ENCODE assay signal across 8 cellular contexts in genomic region chr1:23559985-23560755, GRCh38. TPM values are rescaled to one million over a fixed set of nuclear protein-coding genes. Genes with fewer than 3 reads are reported as not detected.
A peak's percentile ranks its signal among the peaks of the same experiment; 100 is the strongest.
DNase-seq lines count a peak whose midpoint lies in the region; ATAC-seq, FAIRE-seq and TF ChIP-seq lines count a peak whose summit lies in the region.

No MANE protein-coding gene starts in this region.

- peak overlapping the region; percentile 97 for H3K9ac ChIP-seq in BLaER1
- peak overlapping the region; percentile 88 for H3K9ac ChIP-seq in HUES64 (ENCODE audit: low read depth, low read length)

- in situ Hi-C loops in brain microvascular endothelial cell (cut with HindIII; ENCODE audit: low pct_ligation_motif_present, low sequenced_read_pairs), result no loop called here

- peaks cover 26% of the 10 kb centered on the region for H3K36me3 ChIP-seq in BLaER1
- H3K36me3 ChIP-seq in HUES64 (ENCODE audit: insufficient read depth, low read length), result peaks cover 14% of the 10 kb centered on the region
- H3K36me3 ChIP-seq in brain microvascular endothelial cell (replicated peaks), result peaks cover 19% of the 10 kb centered on the region

- no peaks in the 10 kb centered on the region for H3K27me3 ChIP-seq in BLaER1
- no peaks in the 10 kb centered on the region; the same call in 1 of the 2 replicates for H3K27me3 ChIP-seq in HUES64 (ENCODE audit: insufficient read depth, low read length)
- H3K27me3 ChIP-seq in brain microvascular endothelial cell (replicated peaks), result no peaks in the 10 kb centered on the region
- H3K27me3 ChIP-seq in mononuclear cell (ENCODE audit: insufficient read depth, low read length), result peaks cover 66% of the 10 kb centered on the region

- DNase-seq in brain microvascular endothelial cell, result no peak
- no peak for DNase-seq in AG20443 (ENCODE audit: low spot score)
- no peak for DNase-seq in foreskin melanocyte
- DNase-seq in RCC 7860 (ENCODE audit: low spot score), result no peak

- peak overlapping the region; percentile 96 for H3K4me2 ChIP-seq in BLaER1

- H3K4me3 ChIP-seq in BLaER1 (peak overlapping the region; percentile 95), HUES64 (ENCODE audit: low read length) (peak overlapping the region; percentile 82), brain microvascular endothelial cell (ENCODE audit: low read depth, low read length) (peak overlapping the region; percentile 97), mononuclear cell (ENCODE audit: low read length) (peak overlapping the region; percentile 72)

- peaks cover 29% of the 10 kb centered on the region for H4K20me1 ChIP-seq in BLaER1

- ATAC-seq in GM18873 (IDR thresholded peaks at IDR 0.05; ENCODE audit: low FRiP score, unreplicated experiment), result no peak

- TF ChIP-seq CTCF in brain microvascular endothelial cell (IDR thresholded peaks at IDR 0.05; ENCODE audit: low read depth, low read length, missing control alignments), result no peak

- H3K4me1 ChIP-seq in BLaER1 (peaks cover 77% of the 10 kb centered on the region), HUES64 (ENCODE audit: insufficient read depth, low read length) (peaks cover 62% of the 10 kb centered on the region), mononuclear cell (ENCODE audit: insufficient read depth, low read length) (peaks cover 72% of the 10 kb centered on the region)

- FAIRE-seq in RCC 7860 (lab: Jason Lieb, UNC), result no peak

- WGBS in HUES64, result 17% methylated on average over 5 of the region's 6 CpGs

- H3K27ac ChIP-seq in BLaER1, result peak overlapping the region; percentile 87
- H3K27ac ChIP-seq in HUES64 (ENCODE audit: low read depth, low read length), result peak overlapping the region; percentile 89
- H3K27ac ChIP-seq in brain microvascular endothelial cell, result peak overlapping the region; percentile 100

- H3K9me3 ChIP-seq in BLaER1 (no peaks in the 10 kb centered on the region), HUES64 (ENCODE audit: insufficient read depth, low read depth, low read length) (no peaks in the 10 kb centered on the region), mononuclear cell (ENCODE audit: low read depth, low read length) (no peaks in the 10 kb centered on the region)

RNA-seq across cellular contexts. Expression of gene ID3, which starts 0.9 kb away (rescaled TPM):
- polyA plus RNA-seq in HUES64 (2013, experiment 1 of 2), result 311 TPM
- polyA plus RNA-seq in HUES64 (2013, experiment 2 of 2), result 399 TPM
- 47.3 TPM for total RNA-seq in mononuclear cell

RNA-seq across cellular contexts. Expression of gene E2F2, which starts 29.1 kb away (rescaled TPM):
- 3.0 TPM for polyA plus RNA-seq in HUES64 (2013, experiment 1 of 2)
- 4.2 TPM for polyA plus RNA-seq in HUES64 (2013, experiment 2 of 2)
- total RNA-seq in mononuclear cell, result 2.7 TPM
